ENCODE assay signal across 19 cellular contexts in the genomic region with DNA sequence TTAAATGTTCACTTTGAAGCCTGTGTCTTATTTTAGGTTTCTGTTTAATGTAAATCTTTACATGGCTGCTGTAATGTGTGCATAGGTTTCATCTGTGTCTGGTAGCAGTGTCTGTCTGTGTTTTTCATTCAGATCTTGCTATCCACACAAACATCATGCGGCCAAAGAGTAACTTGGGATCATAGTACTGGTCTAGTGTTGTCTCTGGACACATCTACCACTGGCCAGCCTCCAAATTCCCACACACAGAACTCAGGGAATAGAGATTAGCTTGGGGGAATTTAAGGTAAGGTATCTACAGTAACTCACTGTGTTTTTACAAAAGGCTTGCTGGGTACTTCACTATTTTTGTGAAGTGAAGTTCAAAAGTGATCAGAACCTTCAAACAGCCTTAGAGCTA.
"Had no signal": no experiment of that assay in that cellular context is flagged by ENCODE, and none has a peak within 500 bp of the region (broad histone marks: within the 10 kb centered on the region; RNA-seq: fewer than 3 reads in every experiment).

No MANE protein-coding gene starts in this region.

- H3K4me3 Mint-ChIP-seq: activated naive CD4-positive, alpha-beta T cell treated with anti-CD3 and anti-CD28 coated beads, Interleukin-2, amount 10 ng/mL, durations not matched to agents 7 days and 5 days; naive thymus-derived CD4-positive, alpha-beta T cell; neural progenitor cell had no signal

- DNase-seq: activated CD4-positive, CD25-positive, alpha-beta regulatory T cell treated with anti-CD3 and anti-CD28 coated beads, Interleukin-2, amount 50 U/mL, for 72 hours; activated effector memory CD4-positive, alpha-beta T cell treated with anti-CD3 and anti-CD28 coated beads, Interleukin-2, amount 50 U/mL, for 16 hours; activated naive CD4-positive, alpha-beta T cell treated with anti-CD3 and anti-CD28 coated beads, Interleukin-2, amount 10 ng/mL, durations not matched to agents 7 days and 5 days; activated T-cell treated with anti-CD3 and anti-CD28 coated beads, Interleukin-2, amount 50 U/mL, for 48 hours; amygdala; erythroblast; foreskin fibroblast; kidney; naive thymus-derived CD4-positive, alpha-beta T cell; retina; stimulated activated CD4-positive, alpha-beta T cell treated with anti-CD3 and anti-CD28 coated beads, Interleukin-2, amount 100 ng/mL, for 48 hours; stimulated activated CD8-positive, alpha-beta memory T cell treated with anti-CD3 and anti-CD28 coated beads, Interleukin-4, amount 100 ng/mL, for 48 hours; stimulated activated naive CD4-positive, alpha-beta T cell; testis; trophoblast cell; uterus; WERI-Rb-1 had no signal

- ATAC-seq: naive thymus-derived CD4-positive, alpha-beta T cell had no signal

- H3K4me1 Mint-ChIP-seq: activated naive CD4-positive, alpha-beta T cell treated with anti-CD3 and anti-CD28 coated beads, Interleukin-2, amount 10 ng/mL, durations not matched to agents 7 days and 5 days; naive thymus-derived CD4-positive, alpha-beta T cell; neural progenitor cell had no signal

- H3K4me3 ChIP-seq: lung, neural progenitor cell, testis, uterus had no signal

- H3K27me3 ChIP-seq: neural progenitor cell, testis, uterus had no signal

- H3K9me3 Mint-ChIP-seq: activated naive CD4-positive, alpha-beta T cell treated with anti-CD3 and anti-CD28 coated beads, Interleukin-2, amount 10 ng/mL, durations not matched to agents 7 days and 5 days; naive thymus-derived CD4-positive, alpha-beta T cell; neural progenitor cell had no signal

- H3K36me3 ChIP-seq: uterus had no signal

- H3K4me1 ChIP-seq: neural progenitor cell, testis, uterus had no signal

- H3K9ac ChIP-seq: neural progenitor cell had no signal

- H3K9me3 ChIP-seq: testis, uterus had no signal

- H3K27me3 Mint-ChIP-seq: activated naive CD4-positive, alpha-beta T cell treated with anti-CD3 and anti-CD28 coated beads, Interleukin-2, amount 10 ng/mL, durations not matched to agents 7 days and 5 days; naive thymus-derived CD4-positive, alpha-beta T cell had no signal

- H3K27ac Mint-ChIP-seq: activated naive CD4-positive, alpha-beta T cell treated with anti-CD3 and anti-CD28 coated beads, Interleukin-2, amount 10 ng/mL, durations not matched to agents 7 days and 5 days; neural progenitor cell had no signal

- H3K27ac ChIP-seq: neural progenitor cell, testis, uterus, WERI-Rb-1 had no signal
